ENCODE assay signal across 17 cellular contexts in genomic region chr12:116304621-116305020, GRCh38. TPM values are rescaled to one million over a fixed set of nuclear protein-coding genes. Genes with fewer than 3 reads are reported as not detected.
DNase-seq lines count a peak whose midpoint lies in the region; ATAC-seq and TF ChIP-seq lines count a peak whose summit lies in the region.
"Had no signal": no experiment of that assay in that cellular context is flagged by ENCODE, and none has a peak within 500 bp of the region (broad histone marks: within the 10 kb centered on the region; RNA-seq: fewer than 3 reads in every experiment).

No MANE protein-coding gene starts in this region.

- ATAC-seq in GM21447 (IDR thresholded peaks at IDR 0.05; ENCODE audit: unreplicated experiment), result no peak
- ATAC-seq: GM12878 had no signal

- H3K27ac Mint-ChIP-seq in progenitor cell of endocrine pancreas, result peak overlapping the region; percentile 4
- H3K27ac Mint-ChIP-seq: CD4-positive, alpha-beta T cell; CD8-positive, alpha-beta memory T cell had no signal

- POLR2A ChIA-PET in HEK293 (lab: Yijun Ruan, JAX), result interaction anchor here (0.7 kb wide), 1 partner anchor 131 kb away, joined by 4 read pairs; no protein-coding TSS in a partner anchor

- no peak overlapping the region for H3K27ac ChIP-seq in HEK293 (ENCODE audit: extremely low read depth, low read depth, low read length)
- H3K27ac ChIP-seq: C4-2B had no signal

- H3K4me3 Mint-ChIP-seq in progenitor cell of endocrine pancreas (ENCODE audit: low read depth), result no peak overlapping the region
- H3K4me3 Mint-ChIP-seq: CD4-positive, alpha-beta T cell; CD8-positive, alpha-beta memory T cell had no signal

- intact Hi-C loops in head of caudate nucleus (cut with DNase I), result no loop called here

- no peaks in the 10 kb centered on the region for H3K9me3 ChIP-seq in HEK293 (ENCODE audit: control insufficient read depth, insufficient read depth, low read depth, low read length)

- DNase-seq in NCI-H82 treated with DMSO at 0.1 percent for 48 hours (lab: John Stamatoyannopoulos, UW; ENCODE audit: unreplicated experiment) (peak; percentile 41), islet precursor cell (peak; percentile 26), progenitor cell of endocrine pancreas (ENCODE audit: low spot score, unreplicated experiment) (no peak), NCI-H69 (lab: John Stamatoyannopoulos, UW) (no peak), kidney glomerular epithelial cell (lab: John Stamatoyannopoulos, UW) (no peak), head of caudate nucleus (no peak)
- DNase-seq: CD4-positive, alpha-beta T cell; CD8-positive, alpha-beta memory T cell; DMS 273 treated with DMSO at 0.1 percent for 48 hours; DMS79; GDM1; GOT3; H7 had no signal

- peaks cover 15% of the 10 kb centered on the region for H3K27me3 Mint-ChIP-seq in progenitor cell of endocrine pancreas
- H3K27me3 Mint-ChIP-seq: CD4-positive, alpha-beta T cell had no signal

- no peaks in the 10 kb centered on the region for H3K36me3 Mint-ChIP-seq in progenitor cell of endocrine pancreas (ENCODE audit: insufficient read depth)

- H3K36me3 ChIP-seq in HEK293 (ENCODE audit: control insufficient read depth in 2 of 2, insufficient read depth in 1 of 2, low read length in 2 of 2), result no peaks in the 10 kb centered on the region

- no peaks in the 10 kb centered on the region for H3K9me3 Mint-ChIP-seq in progenitor cell of endocrine pancreas (ENCODE audit: low read depth)

- H3K4me3 ChIP-seq in HEK293 (ENCODE audit: low read depth, low read length), result no peak overlapping the region
- H3K4me3 ChIP-seq: GM12878 had no signal

- H3K4me1 Mint-ChIP-seq in progenitor cell of endocrine pancreas (ENCODE audit: low read depth), result peaks cover 9% of the 10 kb centered on the region
- H3K4me1 Mint-ChIP-seq: CD8-positive, alpha-beta memory T cell had no signal

- no peaks in the 10 kb centered on the region for H3K4me1 ChIP-seq in HEK293 (ENCODE audit: control insufficient read depth, insufficient read depth, low read length)

- CTCF ChIA-PET in HEK293 (lab: Yijun Ruan, JAX), result interaction anchor here (0.6 kb wide), 1 partner anchor 1001 kb away, joined by 3 read pairs; no protein-coding TSS in a partner anchor

- TF ChIP-seq CTCF in HEK293 (tag by site-specific recombination; IDR thresholded peaks at IDR 0.05) (no peak), progenitor cell of endocrine pancreas (IDR thresholded peaks at IDR 0.05; ENCODE audit: unreplicated experiment) (no peak)

TF ChIP-seq in HEK293, 187 proteins besides CTCF, POLR2A, EP300 and RAD21:
- peak; percentile 92 for TF ChIP-seq ZNF623 (tag by site-specific recombination; IDR thresholded peaks at IDR 0.05)
- TF ChIP-seq ZNF362 (tag by site-specific recombination; IDR thresholded peaks at IDR 0.05), result no peak

RNA-seq across cellular contexts. Expression of gene MED13L, which starts 27.1 kb away (rescaled TPM):
- 141 and 151 TPM in 2 replicates for total RNA-seq in progenitor cell of endocrine pancreas

Comparison
In these comparisons a context has a peak if more than half of its experiments do, and no peak if none do; other contexts are left out.
1. DNase-seq: peak in NCI-H82 treated with DMSO at 0.1 percent for 48 hours (single experiment) and islet precursor cell (single experiment); none in progenitor cell of endocrine pancreas (single experiment), NCI-H69 (single experiment), kidney glomerular epithelial cell (single experiment) and head of caudate nucleus (0 of 42).